In the genomic region with DNA sequence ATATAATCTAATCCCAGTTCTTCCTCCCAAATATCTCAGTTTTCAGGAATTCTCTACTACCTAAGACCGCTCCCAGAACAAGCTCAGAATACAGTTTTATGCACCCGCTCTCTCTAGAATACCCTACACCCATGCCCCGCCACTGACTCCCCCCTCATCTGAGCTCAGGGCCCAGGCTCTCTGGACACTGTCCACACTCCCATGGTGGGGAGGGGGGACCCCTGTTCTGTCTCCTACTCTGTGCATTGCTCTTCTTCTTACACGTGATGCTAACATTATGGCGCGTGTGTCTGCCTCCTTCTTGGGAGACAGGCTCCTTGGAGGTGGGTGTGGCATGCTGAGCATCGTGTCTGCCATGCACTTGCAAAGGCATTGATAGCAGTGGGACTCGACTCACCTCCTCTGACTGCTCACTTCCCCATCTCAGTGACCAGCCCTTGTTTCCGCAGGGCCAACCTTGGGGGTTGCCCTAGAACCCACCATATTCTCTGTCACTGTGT, we compare ENCODE assay signal across 24 cellular contexts.
"Had no signal": no experiment of that assay in that cellular context is flagged by ENCODE, and none has a peak within 500 bp of the region (broad histone marks: within the 10 kb centered on the region; RNA-seq: fewer than 3 reads in every experiment).

No MANE protein-coding gene starts in this region.

- H3K36me3 Mint-ChIP-seq: activated naive CD4-positive, alpha-beta T cell treated with anti-CD3 and anti-CD28 coated beads, Interleukin-2, amount 10 ng/mL, durations not matched to agents 7 days and 5 days; naive thymus-derived CD4-positive, alpha-beta T cell; stimulated activated naive B cell treated with anti-CD40 and anti-IgM and Interleukin-4, amounts not matched to agents 10 μg/mL and 1 μg/mL and 100 μg/mL, for 72 hours had no signal

- ATAC-seq: activated CD8-positive, alpha-beta T cell treated with anti-CD3 and anti-CD28 coated beads, Interleukin-2, amount 10 ng/mL, durations not matched to agents 7 days and 5 days; activated naive CD8-positive, alpha-beta T cell treated with anti-CD3 and anti-CD28 coated beads, Interleukin-2, amount 50 U/mL, for 24 hours; left lung; naive thymus-derived CD4-positive, alpha-beta T cell; SK-N-SH treated with all-trans-retinoic acid at 6 μM for 48 hours; stimulated activated naive B cell treated with anti-CD40 and anti-IgM and Interleukin-4, amounts not matched to agents 10 μg/mL and 1 μg/mL and 100 μg/mL, for 72 hours had no signal

- H3K4me1 Mint-ChIP-seq: activated naive CD4-positive, alpha-beta T cell treated with anti-CD3 and anti-CD28 coated beads, Interleukin-2, amount 10 ng/mL, durations not matched to agents 7 days and 5 days; activated naive CD8-positive, alpha-beta T cell treated with anti-CD3 and anti-CD28 coated beads, Interleukin-2, amount 50 U/mL, for 24 hours; naive thymus-derived CD4-positive, alpha-beta T cell; stimulated activated naive B cell treated with anti-CD40 and anti-IgM and Interleukin-4, amounts not matched to agents 10 μg/mL and 1 μg/mL and 100 μg/mL, for 72 hours had no signal

- H3K27me3 ChIP-seq: cardiac muscle cell, vagina had no signal

- H3K4me1 ChIP-seq: left lung, vagina had no signal

- H3K4me3 Mint-ChIP-seq: activated CD8-positive, alpha-beta T cell treated with anti-CD3 and anti-CD28 coated beads, Interleukin-2, amount 10 ng/mL, durations not matched to agents 7 days and 5 days; activated naive CD4-positive, alpha-beta T cell treated with anti-CD3 and anti-CD28 coated beads, Interleukin-2, amount 10 ng/mL, durations not matched to agents 7 days and 5 days; activated naive CD8-positive, alpha-beta T cell treated with anti-CD3 and anti-CD28 coated beads, Interleukin-2, amount 50 U/mL, for 24 hours; dendritic cell treated with granulocyte-macrophage colony-stimulating factor and Interleukin-4, amounts not matched to agents 40 ng/mL and 50 ng/mL, for 4 days; naive thymus-derived CD4-positive, alpha-beta T cell; neural crest cell; stimulated activated naive B cell treated with anti-CD40 and anti-IgM and Interleukin-4, amounts not matched to agents 10 μg/mL and 1 μg/mL and 100 μg/mL, for 72 hours had no signal

- H3K4me3 ChIP-seq: cardiac muscle cell, left lung, lung, vagina had no signal

- H3K27ac Mint-ChIP-seq: activated CD8-positive, alpha-beta T cell treated with anti-CD3 and anti-CD28 coated beads, Interleukin-2, amount 10 ng/mL, durations not matched to agents 7 days and 5 days; activated naive CD4-positive, alpha-beta T cell treated with anti-CD3 and anti-CD28 coated beads, Interleukin-2, amount 10 ng/mL, durations not matched to agents 7 days and 5 days; activated naive CD8-positive, alpha-beta T cell treated with anti-CD3 and anti-CD28 coated beads, Interleukin-2, amount 50 U/mL, for 24 hours; dendritic cell treated with granulocyte-macrophage colony-stimulating factor and Interleukin-4, amounts not matched to agents 40 ng/mL and 50 ng/mL, for 4 days; stimulated activated naive B cell treated with anti-CD40 and anti-IgM and Interleukin-4, amounts not matched to agents 10 μg/mL and 1 μg/mL and 100 μg/mL, for 72 hours had no signal

- H3K36me3 ChIP-seq: cardiac muscle cell, left lung, vagina, WERI-Rb-1 had no signal

- H3K9me3 Mint-ChIP-seq: activated naive CD8-positive, alpha-beta T cell treated with anti-CD3 and anti-CD28 coated beads, Interleukin-2, amount 50 U/mL, for 24 hours; dendritic cell treated with granulocyte-macrophage colony-stimulating factor and Interleukin-4, amounts not matched to agents 40 ng/mL and 50 ng/mL, for 4 days; neural crest cell had no signal

- H3K27me3 Mint-ChIP-seq: activated naive CD4-positive, alpha-beta T cell treated with anti-CD3 and anti-CD28 coated beads, Interleukin-2, amount 10 ng/mL, durations not matched to agents 7 days and 5 days; dendritic cell treated with granulocyte-macrophage colony-stimulating factor and Interleukin-4, amounts not matched to agents 40 ng/mL and 50 ng/mL, for 4 days had no signal

- DNase-seq: activated CD4-positive, alpha-beta T cell treated with anti-CD3 and anti-CD28 coated beads, Interleukin-2, amount 50 U/mL, for 1 hour; activated CD4-positive, CD25-positive, alpha-beta regulatory T cell treated with anti-CD3 and anti-CD28 coated beads, Interleukin-2, amount 50 U/mL, for 72 hours; activated CD8-positive, alpha-beta T cell treated with anti-CD3 and anti-CD28 coated beads, Interleukin-2, amount 10 ng/mL, durations not matched to agents 7 days and 5 days; activated naive CD4-positive, alpha-beta T cell treated with anti-CD3 and anti-CD28 coated beads, Interleukin-2, amount 10 ng/mL, durations not matched to agents 7 days and 5 days; activated naive CD8-positive, alpha-beta T cell treated with anti-CD3 and anti-CD28 coated beads, Interleukin-2, amount 50 U/mL, for 24 hours; activated T-cell treated with anti-CD3 and anti-CD28 coated beads, Interleukin-2, amount 50 U/mL, for 48 hours; effector CD8-positive, alpha-beta T cell; foreskin melanocyte; kidney glomerular epithelial cell; left lung; naive thymus-derived CD4-positive, alpha-beta T cell; occipital lobe; posterior cingulate gyrus; retina; small intestine; stimulated activated CD4-positive, alpha-beta T cell treated with anti-CD3 and anti-CD28 coated beads, Interleukin-15, amount 100 ng/mL, for 24 hours; stimulated activated naive B cell treated with anti-CD40 and anti-IgM and Interleukin-4, amounts not matched to agents 10 μg/mL and 1 μg/mL and 100 μg/mL, for 72 hours; WERI-Rb-1 had no signal

- H3K9me3 ChIP-seq: left lung, vagina had no signal

- H3K27ac ChIP-seq: cardiac muscle cell, left lung, vagina, WERI-Rb-1 had no signal
